Comparison of ENCODE assay signal across 10 cellular contexts in the genomic region with DNA sequence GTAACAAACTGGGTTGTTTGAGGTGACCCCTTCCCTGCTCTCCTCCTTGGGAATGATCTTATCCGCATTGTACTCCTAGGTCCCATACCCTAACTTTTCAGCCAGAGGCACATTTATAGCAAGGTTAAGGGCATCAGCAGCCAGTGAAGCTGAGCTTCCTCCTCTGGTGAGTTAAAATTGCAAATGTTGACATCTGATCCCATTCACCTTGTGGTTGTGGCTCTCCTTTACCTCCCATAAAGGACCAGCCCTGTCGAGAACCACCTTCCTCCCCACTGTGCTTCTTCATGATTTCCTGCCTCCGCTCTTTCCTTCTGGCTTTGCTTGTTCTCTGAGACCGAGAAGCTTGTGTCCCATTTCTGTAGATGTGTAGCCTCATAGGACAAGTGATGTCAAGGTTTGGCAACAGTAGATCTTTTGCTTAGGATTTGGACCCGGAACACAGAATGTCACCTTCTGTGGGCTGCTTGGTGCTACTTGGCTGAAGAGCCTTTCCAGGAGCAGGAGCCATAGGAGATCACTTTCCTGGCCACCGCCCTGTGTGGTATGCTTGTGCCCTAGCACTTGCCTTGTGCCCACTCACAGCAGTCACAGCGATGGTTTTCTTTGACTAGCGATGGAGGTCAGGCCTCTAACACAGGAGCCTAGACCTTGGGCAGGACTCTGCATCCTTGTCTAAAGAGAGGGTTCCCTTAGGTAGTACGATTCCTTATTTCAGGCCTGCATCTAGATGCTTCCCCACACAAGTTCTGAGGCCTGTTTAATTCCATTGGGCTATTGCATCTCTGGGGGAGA. TPM values are rescaled to one million over a fixed set of nuclear protein-coding genes. Genes with fewer than 3 reads are reported as not detected.
DNase-seq lines count a peak whose midpoint lies in the region; ATAC-seq, FAIRE-seq and TF ChIP-seq lines count a peak whose summit lies in the region.
"Had no signal": no experiment of that assay in that cellular context is flagged by ENCODE, and none has a peak within 500 bp of the region (broad histone marks: within the 10 kb centered on the region; RNA-seq: fewer than 3 reads in every experiment).

No MANE protein-coding gene starts in this region.

- H3K9me3 ChIP-seq in astrocyte (ENCODE audit: insufficient read depth, low read depth, low read length) (no peaks in the 10 kb centered on the region), mesenchymal stem cell (ENCODE audit: control insufficient read depth, low read length) (no peaks in the 10 kb centered on the region), thyroid gland (no peaks in the 10 kb centered on the region)
- H3K9me3 ChIP-seq: left lung had no signal

- peaks cover 21% of the 10 kb centered on the region for H3K4me1 ChIP-seq in astrocyte (ENCODE audit: insufficient read depth, low read length)
- peaks cover 20% of the 10 kb centered on the region for H3K4me1 ChIP-seq in mesenchymal stem cell (ENCODE audit: control insufficient read depth, insufficient read depth, low read depth, low read length)
- H3K4me1 ChIP-seq in thyroid gland = peaks cover 33 to 39% of the 10 kb centered on the region in 2 donors

- H3K4me3 ChIP-seq in astrocyte (ENCODE audit: insufficient read depth, low read depth, low read length) (no peak overlapping the region), mesenchymal stem cell (ENCODE audit: insufficient read depth in 1 of 2, low read depth in 1 of 2, low read length in 2 of 2) (peak overlapping the region in 1 of 2 experiments; percentile 75), thyroid gland (replicated peaks in 1 of 3) (no peak overlapping the region)
- H3K4me3 ChIP-seq: left lung had no signal

- no peak overlapping the region for H4K91ac ChIP-seq in mesenchymal stem cell (ENCODE audit: low read length)

- no peak overlapping the region for H3K9ac ChIP-seq in astrocyte (ENCODE audit: low read length)
- H3K9ac ChIP-seq in mesenchymal stem cell (ENCODE audit: low read length) = peak overlapping the region; percentile 10

- peaks cover 87% of the 10 kb centered on the region for H4K20me1 ChIP-seq in astrocyte (ENCODE audit: insufficient read depth, low read length)

- peak overlapping the region in 1 of 2 experiments; percentile 39 for H2BK12ac ChIP-seq in mesenchymal stem cell (ENCODE audit: low read length in 2 of 2)

- H2BK15ac ChIP-seq in mesenchymal stem cell (ENCODE audit: low read depth, poor library complexity, severe bottlenecking) = no peak overlapping the region

- no peaks in the 10 kb centered on the region for H3K9me3 Mint-ChIP-seq in activated T-cell treated with anti-CD3 and anti-CD28 coated beads, Interleukin-2, amount 50 U/mL, for 24 hours
- H3K9me3 Mint-ChIP-seq in astrocyte (ENCODE audit: unreplicated experiment) = peaks cover 2% of the 10 kb centered on the region

- H3K27me3 ChIP-seq in astrocyte (ENCODE audit: insufficient read depth, low read length) (no peaks in the 10 kb centered on the region), mesenchymal stem cell (ENCODE audit: control insufficient read depth in 1 of 2, insufficient read depth in 1 of 2, low read length in 2 of 2) (no peaks in the 10 kb centered on the region), thyroid gland (no peaks in the 10 kb centered on the region)
- H3K27me3 ChIP-seq: left lung had no signal

- peaks cover 95% of the 10 kb centered on the region for H3K79me2 ChIP-seq in astrocyte (ENCODE audit: insufficient read depth, low read length)

- H3K4ac ChIP-seq in mesenchymal stem cell (ENCODE audit: low read depth in 1 of 2, low read length in 2 of 2) = peak overlapping the region in 1 of 2 experiments; percentile 59

- peak overlapping the region; percentile 86 for H2AK5ac ChIP-seq in mesenchymal stem cell (ENCODE audit: low read length, severe bottlenecking)

- H2BK5ac ChIP-seq in mesenchymal stem cell (ENCODE audit: low read depth, low read length, poor library complexity, severe bottlenecking) = no peak overlapping the region

- H3K18ac ChIP-seq in mesenchymal stem cell (ENCODE audit: low read depth in 1 of 2, low read length in 2 of 2) = peak overlapping the region in 1 of 2 experiments; percentile 29

- no peak overlapping the region for H2BK120ac ChIP-seq in mesenchymal stem cell (ENCODE audit: low read depth, low read length)

- H3K36me3 Mint-ChIP-seq in activated T-cell treated with anti-CD3 and anti-CD28 coated beads, Interleukin-2, amount 50 U/mL, for 24 hours (ENCODE audit: low read depth) = peaks cover 52% of the 10 kb centered on the region
- no peaks in the 10 kb centered on the region for H3K36me3 Mint-ChIP-seq in astrocyte (ENCODE audit: low read depth, unreplicated experiment)

- 99% methylated on average over 9 of the region's 9 CpGs for WGBS in mesenchymal stem cell
- 87 to 91% methylated on average over 9 of the region's 9 CpGs for WGBS in thyroid gland, 2 donors

- H3K14ac ChIP-seq in mesenchymal stem cell (ENCODE audit: low read length in 2 of 2) = peak overlapping the region in 1 of 2 experiments; percentile 83

- H3K27ac ChIP-seq in astrocyte (ENCODE audit: low read depth, low read length) (no peak overlapping the region), mesenchymal stem cell (ENCODE audit: low read length, poor library complexity, severe bottlenecking) (peak overlapping the region; percentile 48), thyroid gland (peak overlapping the region; percentile 73 to 83 (median 82))

- H3K4me3 Mint-ChIP-seq in activated T-cell treated with anti-CD3 and anti-CD28 coated beads, Interleukin-2, amount 50 U/mL, for 24 hours = peak overlapping the region; percentile 65
- no peak overlapping the region for H3K4me3 Mint-ChIP-seq in astrocyte (ENCODE audit: unreplicated experiment)

- no peaks in the 10 kb centered on the region for H3K27me3 Mint-ChIP-seq in activated T-cell treated with anti-CD3 and anti-CD28 coated beads, Interleukin-2, amount 50 U/mL, for 24 hours
- H3K27me3 Mint-ChIP-seq in astrocyte (ENCODE audit: low read depth, unreplicated experiment) = no peaks in the 10 kb centered on the region

- no peak overlapping the region for H2AFZ ChIP-seq in astrocyte (ENCODE audit: low read depth, low read length)
- no peak overlapping the region for H2AFZ ChIP-seq in mesenchymal stem cell (ENCODE audit: low read depth, low read length)

- TF ChIP-seq CTCF in astrocyte (IDR thresholded peaks at IDR 0.05; ENCODE audit: insufficient read depth, low read depth, low read length) (no peak), thyroid gland (IDR thresholded peaks at IDR 0.05) (no peak)

- H3K27ac Mint-ChIP-seq in activated T-cell treated with anti-CD3 and anti-CD28 coated beads, Interleukin-2, amount 50 U/mL, for 24 hours = peak overlapping the region; percentile 68
- H3K27ac Mint-ChIP-seq in astrocyte (ENCODE audit: unreplicated experiment) = no peak overlapping the region

- H3K23ac ChIP-seq in mesenchymal stem cell (ENCODE audit: low read length in 2 of 2) = peak overlapping the region in 1 of 2 experiments; percentile 96

- H4K8ac ChIP-seq in mesenchymal stem cell (ENCODE audit: low read length) = no peak overlapping the region

- H3K79me1 ChIP-seq in mesenchymal stem cell (replicated peaks; ENCODE audit: low read length, poor library complexity, severe bottlenecking) = no peaks in the 10 kb centered on the region

- FAIRE-seq in astrocyte (lab: Jason Lieb, UNC) = no peak

- H3K36me3 ChIP-seq in astrocyte (ENCODE audit: insufficient read depth, low read length) = no peaks in the 10 kb centered on the region
- H3K36me3 ChIP-seq in mesenchymal stem cell (ENCODE audit: control insufficient read depth in 1 of 2, insufficient read depth in 2 of 2, low read depth in 1 of 2, low read length in 2 of 2) = peaks cover 3 to 12% of the 10 kb centered on the region in 2 experiments
- no peaks in the 10 kb centered on the region for H3K36me3 ChIP-seq in thyroid gland
- H3K36me3 ChIP-seq: left lung had no signal

- DNase-seq in activated T-cell treated with anti-CD3 and anti-CD28 coated beads, Interleukin-2, amount 50 U/mL, for 24 hours = no peak
- DNase-seq in activated T-cell treated with anti-CD3 and anti-CD28 coated beads, Interleukin-2, amount 50 U/mL, for 1 hour = no peak
- DNase-seq in astrocyte (ENCODE audit: low read depth) (no peak), mesenchymal stem cell (no peak), thyroid gland (no peak), NCI-H446 (lab: John Stamatoyannopoulos, UW) (no peak), T-helper 9 cell (no peak)
- DNase-seq: left lung, SHP77 had no signal

- intact Hi-C loops in thyroid gland (cut with DNase I) = no loop called here

- TF ChIP-seq POLR2A in thyroid gland (IDR thresholded peaks at IDR 0.05) = no peak

- H3K4me1 Mint-ChIP-seq in activated T-cell treated with anti-CD3 and anti-CD28 coated beads, Interleukin-2, amount 50 U/mL, for 24 hours (ENCODE audit: low read depth) = peaks cover 73% of the 10 kb centered on the region
- H3K4me1 Mint-ChIP-seq in astrocyte (ENCODE audit: low read depth, unreplicated experiment) = peaks cover 22% of the 10 kb centered on the region

- no peak for ATAC-seq in GM18858 (IDR thresholded peaks at IDR 0.05; ENCODE audit: unreplicated experiment)

- H3K4me2 ChIP-seq in astrocyte (ENCODE audit: low read length) = peak overlapping the region; percentile 38
- H3K4me2 ChIP-seq in mesenchymal stem cell (ENCODE audit: low read length, poor library complexity, severe bottlenecking) = no peak overlapping the region

RNA-seq across cellular contexts. Expression of gene SZRD1, which starts 18.8 kb away (rescaled TPM):
- total RNA-seq in astrocyte (152 and 165 TPM in 2 replicates), thyroid gland (10 to 100 TPM; 59.4 to 82.8 (median 74.4) TPM)
- polyA plus RNA-seq in mesenchymal stem cell (2013, experiment 1 of 2) = 134 TPM
- 134 TPM for polyA plus RNA-seq in mesenchymal stem cell (2013, experiment 2 of 2)

RNA-seq across cellular contexts. Expression of gene FBXO42, which starts 33.6 kb away (rescaled TPM):
- 25.6 and 27.9 TPM in 2 replicates for total RNA-seq in astrocyte
- 9.7 TPM for polyA plus RNA-seq in mesenchymal stem cell (2013, experiment 1 of 2)
- 9.3 TPM for polyA plus RNA-seq in mesenchymal stem cell (2013, experiment 2 of 2)
- total RNA-seq in thyroid gland = 10 to 100 TPM; 24.3 to 41.9 (median 31.9) TPM

RNA-seq across cellular contexts. Expression of gene SPATA21, which starts 51.4 kb away (rescaled TPM):
- total RNA-seq in astrocyte = not detected in 2 replicates
- polyA plus RNA-seq in mesenchymal stem cell (2013, experiment 1 of 2) = not detected
- polyA plus RNA-seq in mesenchymal stem cell (2013, experiment 2 of 2) = 0.05 TPM
- not detected for total RNA-seq in thyroid gland
- total RNA-seq: left lung had no signal

RNA-seq across cellular contexts. Expression of gene NECAP2, which starts 54.7 kb away (rescaled TPM):
- total RNA-seq in astrocyte (78.2 and 80.9 TPM in 2 replicates), thyroid gland (10 to 100 TPM; 43.8 to 56.8 (median 48.6) TPM)
- polyA plus RNA-seq in mesenchymal stem cell (2013, experiment 1 of 2) = 79.7 TPM
- 80.3 TPM for polyA plus RNA-seq in mesenchymal stem cell (2013, experiment 2 of 2)
